In genomic region chr15:77644543-77645247, GRCh38 we compare ENCODE assay signal across 17 cellular contexts. TPM values are rescaled to one million over a fixed set of nuclear protein-coding genes. Genes with fewer than 3 reads are reported as not detected.
A peak's percentile ranks its signal among the peaks of the same experiment; 100 is the strongest.
DNase-seq lines count a peak whose midpoint lies in the region; ATAC-seq and TF ChIP-seq lines count a peak whose summit lies in the region.
"Had no signal": no experiment of that assay in that cellular context is flagged by ENCODE, and none has a peak within 500 bp of the region (broad histone marks: within the 10 kb centered on the region; RNA-seq: fewer than 3 reads in every experiment).

No MANE protein-coding gene starts in this region.

- DNase-seq in NK-92 treated with Interleukin-12 subunit alpha and Interleukin-12 subunit beta, amount 100 ng/mL, for 24 hours (lab: John Stamatoyannopoulos, UW), result peak; percentile 60
- DNase-seq in NK-92 (lab: John Stamatoyannopoulos, UW; ENCODE audit: unreplicated experiment), result no peak
- peak in 2 of 10 donors; percentile 62 to 70 for DNase-seq in dorsolateral prefrontal cortex
- peak in 1 of 3 donors; percentile 20 for DNase-seq in mucosa of descending colon
- no peak for DNase-seq in esophagus squamous epithelium (lab: John Stamatoyannopoulos, UW)
- DNase-seq: AML-193; Caco-2; CD8-positive, alpha-beta memory T cell; HCEC 1CT; IMR-90; KBM-7 had no signal

- 73 to 78% methylated on average over 5 of the region's 14 CpGs for WGBS in esophagus squamous epithelium, 2 donors

- H3K4me3 ChIP-seq in dorsolateral prefrontal cortex, result no peak overlapping the region
- H3K4me3 ChIP-seq in mucosa of descending colon, result no peak overlapping the region
- H3K4me3 ChIP-seq in esophagus squamous epithelium, result no peak overlapping the region
- H3K4me3 ChIP-seq: BLaER1 had no signal

- H3K36me3 ChIP-seq in mucosa of descending colon (ENCODE audit: low read depth) (no peaks in the 10 kb centered on the region), esophagus squamous epithelium (no peaks in the 10 kb centered on the region)
- H3K36me3 ChIP-seq: BLaER1 had no signal

- TF ChIP-seq CTCF in dorsolateral prefrontal cortex (IDR thresholded peaks at IDR 0.05 in 54 of 56, conservative IDR thresholded peaks at IDR 0.05 in 2 of 56; ENCODE audit: low read depth in 1 of 56, partially characterized antibody in 56 of 56) (no peak), mucosa of descending colon (IDR thresholded peaks at IDR 0.05) (no peak), esophagus squamous epithelium (IDR thresholded peaks at IDR 0.05) (no peak)

- H3K27me3 ChIP-seq in dorsolateral prefrontal cortex (no peaks in the 10 kb centered on the region), esophagus squamous epithelium (peaks cover 0 to 58% (median 0%) of the 10 kb centered on the region in 4 donors)
- H3K27me3 ChIP-seq: BLaER1 had no signal

- H3K4me1 ChIP-seq in mucosa of descending colon (ENCODE audit: low read depth) (peaks cover 7% of the 10 kb centered on the region), esophagus squamous epithelium (no peaks in the 10 kb centered on the region)
- H3K4me1 ChIP-seq: Caco-2 had no signal

- H3K27ac ChIP-seq in dorsolateral prefrontal cortex, result peak overlapping the region in 36 of 59 donors; percentile 3 to 81 (median 53)
- H3K27ac ChIP-seq in esophagus squamous epithelium, result no peak overlapping the region
- H3K27ac ChIP-seq: 22Rv1, BLaER1, HL-60 had no signal

- TF ChIP-seq POLR2A in esophagus squamous epithelium (IDR thresholded peaks at IDR 0.05), result no peak

- intact Hi-C loops in dorsolateral prefrontal cortex (cut with DNase I), result no loop called here
- intact Hi-C loops in mucosa of descending colon (cut with DNase I, micrococcal nuclease), result no loop called here
- intact Hi-C loops in esophagus squamous epithelium (cut with DNase I), result no loop called here

- H3K9me3 ChIP-seq in mucosa of descending colon, result no peaks in the 10 kb centered on the region
- no peaks in the 10 kb centered on the region for H3K9me3 ChIP-seq in esophagus squamous epithelium
- H3K9me3 ChIP-seq: BLaER1, Caco-2 had no signal

- ATAC-seq in mucosa of descending colon (peak; percentile 31), GM21390 (IDR thresholded peaks at IDR 0.05; ENCODE audit: unreplicated experiment) (no peak), GM19035 (IDR thresholded peaks at IDR 0.05; ENCODE audit: unreplicated experiment) (no peak), GM19328 (IDR thresholded peaks at IDR 0.05; ENCODE audit: unreplicated experiment) (no peak)

RNA-seq across cellular contexts. Expression of gene LINGO1, which starts 12.0 kb away (rescaled TPM):
- total RNA-seq in dorsolateral prefrontal cortex, result 100 to 1,000 TPM in 114 of 120 experiments, 10 to 100 TPM in 6; 54.7 to 233 (median 155) TPM
- total RNA-seq in mucosa of descending colon, result 1 to 10 TPM; 1.8 to 2.6 (median 1.9) TPM
- 1 to 10 TPM in 1 of 4 donors, under 1 TPM in 2, not detected in 1; 0.09 to 1.2 (median 0.38) TPM for total RNA-seq in esophagus squamous epithelium
- total RNA-seq: CD8-positive, alpha-beta memory T cell; IMR-90 had no signal

Comparison
In these comparisons a context has a peak if more than half of its experiments do, and no peak if none do; other contexts are left out.
1. H3K27ac ChIP-seq: peak in dorsolateral prefrontal cortex (36 of 59); none in esophagus squamous epithelium (0 of 4).
2. RNA of gene LINGO1, which starts 12.0 kb away (total RNA-seq): 54.7 to 233 TPM in dorsolateral prefrontal cortex; 1.8 to 2.6 TPM in mucosa of descending colon and 0.09 to 1.2 TPM in esophagus squamous epithelium; every median in the first group is over 10 times any median in the second.